Comparison of ENCODE assay signal across 17 cellular contexts in the genomic region with DNA sequence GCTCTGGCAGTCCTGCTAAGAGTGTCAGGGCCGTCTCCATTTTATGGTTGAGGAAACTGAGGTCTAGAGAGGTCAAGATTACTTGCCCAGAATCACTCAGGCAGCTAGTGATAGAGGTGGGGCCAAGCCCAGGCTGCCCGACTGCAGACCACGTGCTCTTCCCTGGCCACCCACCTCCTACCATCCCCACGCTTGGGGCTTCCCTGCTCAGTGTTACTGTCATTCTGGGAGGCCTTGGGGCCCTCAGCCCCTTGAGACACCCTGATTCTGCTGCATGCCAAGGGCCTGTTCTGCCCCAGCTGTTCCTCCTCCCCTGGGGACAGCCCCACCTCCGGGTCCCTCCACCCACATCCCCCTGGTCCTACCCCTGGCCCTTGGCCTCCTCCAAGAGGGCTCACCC. TPM values are rescaled to one million over a fixed set of nuclear protein-coding genes. Genes with fewer than 3 reads are reported as not detected.
A peak's percentile ranks its signal among the peaks of the same experiment; 100 is the strongest.
DNase-seq lines count a peak whose midpoint lies in the region; ATAC-seq, FAIRE-seq and TF ChIP-seq lines count a peak whose summit lies in the region.
"Had no signal": no experiment of that assay in that cellular context is flagged by ENCODE, and none has a peak within 500 bp of the region (broad histone marks: within the 10 kb centered on the region; RNA-seq: fewer than 3 reads in every experiment).

No MANE protein-coding gene starts in this region.

- H3K27ac ChIP-seq in H1 (ENCODE audit: low read depth, low read length) = no peak overlapping the region
- H3K27ac ChIP-seq: hepatocyte, SJCRH30, spleen, suprapubic skin had no signal

- H3K79me1 ChIP-seq in H1 (ENCODE audit: low read depth, low read length) = no peaks in the 10 kb centered on the region

- H3K36me3 ChIP-seq in H1 (ENCODE audit: control insufficient read depth in 2 of 4, insufficient read depth in 4 of 4, low read length in 3 of 4) = no peaks in the 10 kb centered on the region
- H3K36me3 ChIP-seq: SJCRH30 had no signal

- H3K14ac ChIP-seq in H1 (ENCODE audit: insufficient read length) = no peak overlapping the region

- H4K20me1 ChIP-seq in H1 (replicated peaks in 1 of 2; ENCODE audit: control insufficient read depth in 1 of 2, insufficient read depth in 2 of 2, low read length in 2 of 2) = peaks cover 0 to 2% of the 10 kb centered on the region in 2 experiments

- POLR2A ChIA-PET in GM10248 (lab: Yijun Ruan, JAX) (interaction anchor here (0.8 kb wide), 1 partner anchor 64 kb away, joined by 3 read pairs; no protein-coding TSS in a partner anchor), H1 (lab: Charles Lee; ENCODE audit: partially characterized antibody) (interaction anchor here (0.8 to 2.7 kb wide), 3 partner anchors 16 to 70 kb away, joined by 3 to 6 read pairs (median 4); no protein-coding TSS in a partner anchor)

- H2BK12ac ChIP-seq in H1 (ENCODE audit: low read depth, low read length) = no peak overlapping the region

- no peaks in the 10 kb centered on the region for H3K79me2 ChIP-seq in H1 (ENCODE audit: control insufficient read depth in 1 of 2, insufficient read depth in 2 of 2, low read length in 2 of 2)
- H3K79me2 ChIP-seq: hepatocyte had no signal

- H3K56ac ChIP-seq in H1 (replicated peaks; ENCODE audit: insufficient read length, low read depth, low read length) = no peak overlapping the region

- no peak overlapping the region for H2BK20ac ChIP-seq in H1 (ENCODE audit: low read length)

- no peak for FAIRE-seq in H1 (lab: Jason Lieb, UNC)
- no peak for FAIRE-seq in urothelium cell line (lab: Jason Lieb, UNC)
- FAIRE-seq: bronchial epithelial cell had no signal

- no peak for TF ChIP-seq POLR2A in H1 (IDR thresholded peaks at IDR 0.05; ENCODE audit: control extremely low read depth in 1 of 2, low read depth in 2 of 2, low read length in 2 of 2)

- no peaks in the 10 kb centered on the region for H3K23me2 ChIP-seq in H1 (ENCODE audit: low read depth, low read length)

- ATAC-seq in GM18517 (IDR thresholded peaks at IDR 0.05; ENCODE audit: unreplicated experiment) = peak; percentile 53
- peak; percentile 65 for ATAC-seq in HG02642 (IDR thresholded peaks at IDR 0.05; ENCODE audit: poor library complexity, unreplicated experiment)
- ATAC-seq: CD8-positive, alpha-beta T cell; PC-3; WTC11 had no signal

- CTCF ChIA-PET in GM10248 (lab: Yijun Ruan, JAX) = interaction anchor here (0.8 to 1.4 kb wide), 2 partner anchors 47 to 146 kb away, joined by 3 to 4 read pairs; no protein-coding TSS in a partner anchor
- CTCF ChIA-PET in H1 (lab: Charles Lee; ENCODE audit: partially characterized antibody) = interaction anchor here (0.6 to 1.7 kb wide), 7 partner anchors 32 to 132 kb away, joined by 3 to 5 read pairs (median 4); no protein-coding TSS in a partner anchor

- no peak overlapping the region for H3K9ac ChIP-seq in H1 (replicated peaks in 1 of 4; ENCODE audit: extremely low read depth in 1 of 4, low read depth in 3 of 4, low read length in 3 of 4)

- 88% methylated on average over 4 of the region's 5 CpGs; no CpG with 5 or more reads in 1 of the 2 experiments for WGBS in H1 (ENCODE audit: extremely low coverage in 1 of 2, insufficient coverage in 1 of 2, insufficient read length in 1 of 2, insufficient replicate concordance in 2 of 2, low coverage in 1 of 2, low lambda C conversion rate in 2 of 2, missing lambda C conversion rate in 1 of 2), 2 experiments

- H2BK5ac ChIP-seq in H1 (ENCODE audit: low read depth, low read length) = 0 out of 2 replicates have a peak overlapping the region, but pooled peaks have one; percentile 49

- no peak overlapping the region for H4K5ac ChIP-seq in H1 (ENCODE audit: insufficient read length, low read depth, low read length)

- TF ChIP-seq RAD21 in H1 (IDR thresholded peaks at IDR 0.05 in 1 of 2, conservative IDR thresholded peaks at IDR 0.05 in 1 of 2; ENCODE audit: low read depth in 2 of 2, low read length in 2 of 2) = no peak

- H4K8ac ChIP-seq in H1 (ENCODE audit: extremely low read depth, insufficient read depth, low read length) = no peak overlapping the region

- H2AK5ac ChIP-seq in H1 (ENCODE audit: low read depth, low read length) = no peak overlapping the region

- no peak overlapping the region for H2AFZ ChIP-seq in H1 (ENCODE audit: low read length)
- H2AFZ ChIP-seq: hepatocyte had no signal

- no peak for TF ChIP-seq EP300 in H1 (IDR thresholded peaks at IDR 0.05; ENCODE audit: borderline replicate concordance in 1 of 2, low read depth in 2 of 2, low read length in 2 of 2)

- H2BK15ac ChIP-seq in H1 (ENCODE audit: low read length) = no peak overlapping the region

- H3K9me3 ChIP-seq in H1 (ENCODE audit: insufficient read depth in 2 of 2, low read depth in 1 of 2, low read length in 1 of 2) = no peaks in the 10 kb centered on the region
- H3K9me3 ChIP-seq: SJCRH30, spleen, suprapubic skin had no signal

- H4K91ac ChIP-seq in H1 (replicated peaks; ENCODE audit: insufficient read length, low read length) = no peak overlapping the region

- TF ChIP-seq CTCF in GM10248 (IDR thresholded peaks at IDR 0.05; ENCODE audit: control extremely low read depth, extremely low read depth, low read depth, missing control alignments) (no peak), H1 (IDR thresholded peaks at IDR 0.05; ENCODE audit: control extremely low read depth in 1 of 3, insufficient read depth in 1 of 3, low read depth in 1 of 3, low read length in 3 of 3) (no peak)

- no peak overlapping the region for H3K23ac ChIP-seq in H1 (ENCODE audit: insufficient read length)

- peak; percentile 76 for DNase-seq in GM10248 (ENCODE audit: extremely low spot score)
- DNase-seq in H1 (ENCODE audit: low read depth in 1 of 2, low spot score in 2 of 2) = no peak
- DNase-seq in urothelium cell line (ENCODE audit: low spot score) = no peak
- no peak for DNase-seq in effector CD8-positive, alpha-beta T cell (lab: John Stamatoyannopoulos, UW)
- no peak for DNase-seq in COLO668 (lab: John Stamatoyannopoulos, UW; ENCODE audit: unreplicated experiment)
- DNase-seq: CD8-positive, alpha-beta T cell; NCI-H82; PC-3; SJCRH30; spleen; stimulated activated CD4-positive, alpha-beta T cell treated with anti-CD3 and anti-CD28 coated beads, Interleukin-4, amount 100 ng/mL, for 4 hours had no signal

- no peak overlapping the region for H3K18ac ChIP-seq in H1 (ENCODE audit: extremely low read depth, low read length)

- H3K27me3 ChIP-seq in H1 (replicated peaks in 1 of 4; ENCODE audit: control insufficient read depth in 3 of 4, extremely low read depth in 1 of 4, insufficient read depth in 3 of 4, low read length in 3 of 4) = no peaks in the 10 kb centered on the region; a peak in 1 of 7 replicates
- H3K27me3 ChIP-seq: hepatocyte, SJCRH30, suprapubic skin had no signal

- 0 out of 7 replicates have a peak, but pooled peaks cover 0 to 5% (median 0%) of the 10 kb centered on the region in 4 experiments for H3K4me1 ChIP-seq in H1 (replicated peaks in 1 of 4; ENCODE audit: control insufficient read depth in 3 of 4, insufficient read depth in 4 of 4, low read length in 3 of 4)
- H3K4me1 ChIP-seq: SJCRH30 had no signal

- no peak overlapping the region for H2BK120ac ChIP-seq in H1 (replicated peaks; ENCODE audit: low read depth, low read length)

- no peak overlapping the region for H3K4me3 ChIP-seq in H1 (ENCODE audit: extremely low read depth in 1 of 4, insufficient read depth in 2 of 4, low read depth in 3 of 4, low read length in 4 of 4)
- H3K4me3 ChIP-seq: hepatocyte, SJCRH30, spleen, suprapubic skin had no signal

- H3K4me2 ChIP-seq in H1 (ENCODE audit: insufficient read depth in 1 of 2, low read depth in 2 of 2, low read length in 2 of 2) = no peak overlapping the region
- H3K4me2 ChIP-seq: hepatocyte had no signal

- no peak overlapping the region for H3K4ac ChIP-seq in H1 (replicated peaks; ENCODE audit: insufficient read length, low read depth, low read length)

TF ChIP-seq in H1, 55 proteins besides CTCF, POLR2A, EP300 and RAD21 (continues in another document):
- TF ChIP-seq TAF7 (optimal IDR thresholded peaks at IDR 0.05; ENCODE audit: borderline replicate concordance, low read depth, low read length) (no peak), EGR1 (IDR thresholded peaks at IDR 0.05; ENCODE audit: borderline replicate concordance, low read depth, low read length) (no peak), NANOG (IDR thresholded peaks at IDR 0.05; ENCODE audit: insufficient read depth, low read depth, low read length, poor library complexity, severe bottlenecking) (no peak), RXRA (IDR thresholded peaks at IDR 0.05; ENCODE audit: insufficient read depth, low read depth, low read length) (no peak), SIN3A (conservative IDR thresholded peaks at IDR 0.05 in 1 of 2, IDR thresholded peaks at IDR 0.05 in 1 of 2; ENCODE audit: low read depth in 1 of 2, low read length in 2 of 2) (no peak), TAF1 (IDR thresholded peaks at IDR 0.05; ENCODE audit: low read depth, low read length) (no peak), KDM5A (IDR thresholded peaks at IDR 0.05; ENCODE audit: low read length) (no peak), HDAC2 (IDR thresholded peaks at IDR 0.05; ENCODE audit: borderline replicate concordance in 1 of 2, low read depth in 2 of 2, low read length in 2 of 2) (no peak), BRCA1 (IDR thresholded peaks at IDR 0.05; ENCODE audit: low read depth, low read length) (no peak), CBX5 (IDR thresholded peaks at IDR 0.05; ENCODE audit: low read depth, low read length) (no peak), JUN (IDR thresholded peaks at IDR 0.05; ENCODE audit: low read depth, low read length) (no peak)

RNA-seq across cellular contexts. Expression of gene TAB1, which starts 17.2 kb away (rescaled TPM):
- 23.1 and 26.1 TPM in 2 replicates for total RNA-seq in H1 (2021; fragmentation: NEBNext Ultra II Directional; extraction: Animal tissue kit (Norgen Biotek cat#: 25700))
- 38.0 and 77.1 TPM in 2 replicates for polyA plus RNA-seq in H1 (2011; rRNA removed)
- 41.7 TPM for polyA plus RNA-seq in H1 (2011; cell fraction: cytosol; rRNA removed)
- 53.9 TPM for polyA plus RNA-seq in H1 (2011; cell fraction: nucleus; rRNA removed)
- polyA plus RNA-seq in H1 (2012, experiment 1 of 2) = 17.0 to 29.1 TPM (median 26.8 TPM) in 4 replicates
- 22.4 TPM for polyA plus RNA-seq in H1 (2012, experiment 2 of 2)
- polyA plus RNA-seq in H1 (2013, experiment 1 of 2) = 16.1 TPM
- 15.7 TPM for polyA plus RNA-seq in H1 (2013, experiment 2 of 2)
- polyA minus RNA-seq in H1 (2011; rRNA and poly(A)+ RNA removed) = 22.1 and 25.9 TPM in 2 replicates
- 29.2 TPM for polyA minus RNA-seq in H1 (2011; cell fraction: cytosol; rRNA and poly(A)+ RNA removed)
- 18.2 TPM for polyA minus RNA-seq in H1 (2011; cell fraction: nucleus; rRNA and poly(A)+ RNA removed)

RNA-seq across cellular contexts. Expression of gene SYNGR1, which starts 32.6 kb away (rescaled TPM):
- 32.5 and 32.7 TPM in 2 replicates for total RNA-seq in H1 (2021; fragmentation: NEBNext Ultra II Directional; extraction: Animal tissue kit (Norgen Biotek cat#: 25700))
- 84.7 and 98.9 TPM in 2 replicates for polyA plus RNA-seq in H1 (2011; rRNA removed)
- 86.1 TPM for polyA plus RNA-seq in H1 (2011; cell fraction: cytosol; rRNA removed)
- polyA plus RNA-seq in H1 (2011; cell fraction: nucleus; rRNA removed) = 107 TPM
- polyA plus RNA-seq in H1 (2012, experiment 1 of 2) = 22.3 to 55.2 TPM (median 50.2 TPM) in 4 replicates
- 31.1 TPM for polyA plus RNA-seq in H1 (2012, experiment 2 of 2)
- polyA plus RNA-seq in H1 (2013, experiment 1 of 2) = 31.4 TPM
- polyA plus RNA-seq in H1 (2013, experiment 2 of 2) = 34.9 TPM
- 21.3 and 25.3 TPM in 2 replicates for polyA minus RNA-seq in H1 (2011; rRNA and poly(A)+ RNA removed)
- polyA minus RNA-seq in H1 (2011; cell fraction: cytosol; rRNA and poly(A)+ RNA removed) = 23.3 TPM
- 25.3 TPM for polyA minus RNA-seq in H1 (2011; cell fraction: nucleus; rRNA and poly(A)+ RNA removed)
